ENCODE assay signal across 23 cellular contexts in the genomic region with DNA sequence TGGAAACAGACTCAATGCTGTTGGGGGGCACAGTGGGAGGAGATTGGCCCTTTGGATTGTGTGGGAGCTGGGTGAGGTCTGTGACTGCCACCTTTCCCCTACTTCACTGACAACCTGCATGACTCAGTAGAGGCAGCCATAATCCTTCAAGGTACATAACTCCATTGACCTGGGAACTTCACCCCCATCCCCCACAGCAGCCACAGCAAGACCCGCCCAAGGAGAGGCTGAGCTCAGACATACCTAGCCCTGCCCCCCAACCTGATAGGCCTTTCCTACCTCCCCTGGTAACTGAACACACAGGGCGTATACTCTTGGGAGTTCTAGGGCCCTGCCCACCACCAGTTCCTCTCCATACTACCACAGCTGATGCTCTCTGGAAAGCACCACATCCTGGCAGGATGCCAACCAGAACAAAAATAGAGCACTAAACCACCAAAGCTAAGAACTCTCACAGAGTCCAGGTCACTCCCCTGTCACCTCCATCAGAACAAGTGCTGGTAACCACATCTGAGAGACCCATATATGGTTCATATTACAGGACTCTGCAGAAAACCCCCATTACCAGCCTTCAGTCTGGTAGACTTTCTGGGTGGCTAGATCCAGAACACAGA.
A peak's percentile ranks its signal among the peaks of the same experiment; 100 is the strongest.
DNase-seq lines count a peak whose midpoint lies in the region; ATAC-seq and TF ChIP-seq lines count a peak whose summit lies in the region.
"Had no signal": no experiment of that assay in that cellular context is flagged by ENCODE, and none has a peak within 500 bp of the region (broad histone marks: within the 10 kb centered on the region; RNA-seq: fewer than 3 reads in every experiment).

No MANE protein-coding gene starts in this region.

- POLR2A ChIA-PET in MCF 10A (lab: Yijun Ruan, JAX) = no interaction called here

- no peak for TF ChIP-seq CTCF in GM12865 (IDR thresholded peaks at IDR 0.05; ENCODE audit: insufficient read depth, low read depth, low read length, missing control alignments)
- TF ChIP-seq CTCF in MCF 10A (IDR thresholded peaks at IDR 0.05; ENCODE audit: unreplicated experiment) = no peak

- H3K4me1 Mint-ChIP-seq in MCF 10A (ENCODE audit: insufficient read depth, unreplicated experiment) = no peaks in the 10 kb centered on the region
- H3K4me1 Mint-ChIP-seq: activated CD8-positive, alpha-beta memory T cell treated with anti-CD3 and anti-CD28 coated beads, Interleukin-2, amount 10 ng/mL, durations not matched to agents 7 days and 5 days; activated T-helper 17 cell treated with anti-CD3 and anti-CD28 coated beads, Interleukin-2, amount 50 U/mL, for 72 hours; CD8-positive, alpha-beta memory T cell had no signal

- DNase-seq in GM12865 (ENCODE audit: low read depth) = peak; percentile 1
- peak; percentile 74 for DNase-seq in LoVo (ENCODE audit: low spot score)
- peak; percentile 8 for DNase-seq in UCSD-AML1 (lab: John Stamatoyannopoulos, UW; ENCODE audit: unreplicated experiment)
- no peak for DNase-seq in MCF 10A (ENCODE audit: unreplicated experiment)
- DNase-seq in effector CD8-positive, alpha-beta T cell (lab: John Stamatoyannopoulos, UW) = no peak
- no peak for DNase-seq in ACHN
- DNase-seq: activated CD4-positive, alpha-beta T cell treated with anti-CD3 and anti-CD28 coated beads for 48 hours; activated CD8-positive, alpha-beta memory T cell treated with anti-CD3 and anti-CD28 coated beads, Interleukin-2, amount 10 ng/mL, durations not matched to agents 7 days and 5 days; CD8-positive, alpha-beta memory T cell; effector CD4-positive, alpha-beta T cell; esophagus squamous epithelium; lower lobe of right lung; NCI-H187 treated with DMSO at 0.1 percent for 48 hours; NCI-H510A treated with DMSO at 0.1 percent for 48 hours; stimulated activated CD4-positive, alpha-beta T cell treated with anti-CD3 and anti-CD28 coated beads, Interleukin-2, amount 100 ng/mL, for 48 hours had no signal

- in situ Hi-C loops in ACHN (cut with HindIII; ENCODE audit: low pct_ligation_motif_present, low pct_unique_long_range_greater_than_20kb, low sequenced_read_pairs) = no loop called here

- H3K9me3 Mint-ChIP-seq in MCF 10A (ENCODE audit: unreplicated experiment) = peaks cover 8% of the 10 kb centered on the region

- CTCF ChIA-PET in MCF 10A (lab: Yijun Ruan, JAX) = interaction anchor here (0.7 kb wide), 1 partner anchor 498 kb away, joined by 3 read pairs; no protein-coding TSS in a partner anchor

- BruUV-seq in MCF 10A (replicated peaks; lab: Mats Ljungman, UMichigan) = no TSS peak

- H3K4me3 Mint-ChIP-seq in MCF 10A (ENCODE audit: unreplicated experiment) = no peak overlapping the region
- H3K4me3 Mint-ChIP-seq: activated CD8-positive, alpha-beta memory T cell treated with anti-CD3 and anti-CD28 coated beads, Interleukin-2, amount 10 ng/mL, durations not matched to agents 7 days and 5 days; activated T-helper 17 cell treated with anti-CD3 and anti-CD28 coated beads, Interleukin-2, amount 50 U/mL, for 72 hours; CD8-positive, alpha-beta memory T cell; IgD-negative memory B cell; stimulated activated naive CD8-positive, alpha-beta T cell treated with anti-CD3 and anti-CD28 coated beads, Interleukin-15, Interleukin-2, amounts not matched to agents 100 ng/mL and 50 ng/mL, for 24 hours had no signal

- no peaks in the 10 kb centered on the region for H3K36me3 Mint-ChIP-seq in MCF 10A (ENCODE audit: insufficient read depth, unreplicated experiment)
- H3K36me3 Mint-ChIP-seq: activated CD8-positive, alpha-beta memory T cell treated with anti-CD3 and anti-CD28 coated beads, Interleukin-2, amount 10 ng/mL, durations not matched to agents 7 days and 5 days; CD8-positive, alpha-beta memory T cell had no signal

- H3K27me3 Mint-ChIP-seq in MCF 10A (ENCODE audit: insufficient read depth, unreplicated experiment) = no peaks in the 10 kb centered on the region
- H3K27me3 Mint-ChIP-seq: activated CD8-positive, alpha-beta memory T cell treated with anti-CD3 and anti-CD28 coated beads, Interleukin-2, amount 10 ng/mL, durations not matched to agents 7 days and 5 days; activated T-helper 17 cell treated with anti-CD3 and anti-CD28 coated beads, Interleukin-2, amount 50 U/mL, for 72 hours; CD8-positive, alpha-beta memory T cell; IgD-negative memory B cell; stimulated activated naive CD8-positive, alpha-beta T cell treated with anti-CD3 and anti-CD28 coated beads, Interleukin-15, Interleukin-2, amounts not matched to agents 100 ng/mL and 50 ng/mL, for 24 hours had no signal

- ATAC-seq in HG02588 (IDR thresholded peaks at IDR 0.05; ENCODE audit: unreplicated experiment) = peak; percentile 66
- ATAC-seq in GM19035 (IDR thresholded peaks at IDR 0.05; ENCODE audit: unreplicated experiment) = no peak
- ATAC-seq: activated CD8-positive, alpha-beta memory T cell treated with anti-CD3 and anti-CD28 coated beads, Interleukin-2, amount 10 ng/mL, durations not matched to agents 7 days and 5 days; activated T-helper 17 cell treated with anti-CD3 and anti-CD28 coated beads, Interleukin-2, amount 50 U/mL, for 72 hours; gastroesophageal sphincter; lower lobe of right lung had no signal

- no peak overlapping the region for H3K4me3 ChIP-seq in GM12865 (ENCODE audit: low read depth, low read length)
- H3K4me3 ChIP-seq: esophagus squamous epithelium, gastroesophageal sphincter, lower lobe of right lung, smooth muscle cell, tibial nerve had no signal

- no peak overlapping the region for H3K27ac Mint-ChIP-seq in MCF 10A (ENCODE audit: low read depth, unreplicated experiment)
- H3K27ac Mint-ChIP-seq: activated CD8-positive, alpha-beta memory T cell treated with anti-CD3 and anti-CD28 coated beads, Interleukin-2, amount 10 ng/mL, durations not matched to agents 7 days and 5 days; activated T-helper 17 cell treated with anti-CD3 and anti-CD28 coated beads, Interleukin-2, amount 50 U/mL, for 72 hours; CD8-positive, alpha-beta memory T cell; stimulated activated naive CD8-positive, alpha-beta T cell treated with anti-CD3 and anti-CD28 coated beads, Interleukin-15, Interleukin-2, amounts not matched to agents 100 ng/mL and 50 ng/mL, for 24 hours had no signal

- intact Hi-C loops in MCF 10A (cut with micrococcal nuclease) = no loop called here

Comparison
In these comparisons a context has a peak if more than half of its experiments do, and no peak if none do; other contexts are left out.
1. DNase-seq: peak in GM12865 (single experiment), LoVo (single experiment) and UCSD-AML1 (single experiment); none in MCF 10A (single experiment), effector CD8-positive, alpha-beta T cell (single experiment) and ACHN (single experiment).